ENCODE assay signal across 11 cellular contexts in genomic region chr6:18405477-18406293, GRCh38. TPM values are rescaled to one million over a fixed set of nuclear protein-coding genes. Genes with fewer than 3 reads are reported as not detected.
A peak's percentile ranks its signal among the peaks of the same experiment; 100 is the strongest.
DNase-seq lines count a peak whose midpoint lies in the region; ATAC-seq and TF ChIP-seq lines count a peak whose summit lies in the region.
"Had no signal": no experiment of that assay in that cellular context is flagged by ENCODE, and none has a peak within 500 bp of the region (broad histone marks: within the 10 kb centered on the region; RNA-seq: fewer than 3 reads in every experiment).

No MANE protein-coding gene starts in this region.

- no peak overlapping the region for H3K27ac ChIP-seq in naive thymus-derived CD4-positive, alpha-beta T cell (ENCODE audit: low read depth, low read length)

- H3K27me3 ChIP-seq in naive thymus-derived CD4-positive, alpha-beta T cell (ENCODE audit: control insufficient read depth in 2 of 2, insufficient read depth in 2 of 2, low read length in 2 of 2): no peaks in the 10 kb centered on the region
- H3K27me3 ChIP-seq: heart right ventricle had no signal

- H3K4me3 Mint-ChIP-seq in naive thymus-derived CD4-positive, alpha-beta T cell: no peak overlapping the region

- peak; percentile 23 for ATAC-seq in naive thymus-derived CD4-positive, alpha-beta T cell
- no peak for ATAC-seq in GM18505 (IDR thresholded peaks at IDR 0.05; ENCODE audit: unreplicated experiment)
- no peak for ATAC-seq in HG03108 (IDR thresholded peaks at IDR 0.05; ENCODE audit: unreplicated experiment)

- no peak overlapping the region for H3K4me3 ChIP-seq in choroid plexus epithelial cell (ENCODE audit: low read depth, low read length)
- no peak overlapping the region for H3K4me3 ChIP-seq in naive thymus-derived CD4-positive, alpha-beta T cell (ENCODE audit: low read length)
- H3K4me3 ChIP-seq: heart right ventricle had no signal

- no peak for TF ChIP-seq CTCF in choroid plexus epithelial cell (conservative IDR thresholded peaks at IDR 0.05; ENCODE audit: low read depth, low read length)

- CTCF ChIA-PET in naive thymus-derived CD4-positive, alpha-beta T cell (lab: Charles Lee): no interaction called here

- POLR2A ChIA-PET in naive thymus-derived CD4-positive, alpha-beta T cell (lab: Charles Lee): no interaction called here

- DNase-seq in AG20443 (ENCODE audit: low spot score): peak; percentile 81
- peak; percentile 48 for DNase-seq in LoVo (ENCODE audit: low spot score)
- peak; percentile 93 for DNase-seq in choroid plexus epithelial cell (ENCODE audit: low read depth)
- no peak for DNase-seq in naive thymus-derived CD4-positive, alpha-beta T cell
- DNase-seq in stimulated activated CD8-positive, alpha-beta memory T cell treated with anti-CD3 and anti-CD28 coated beads, Interleukin-4, amount 100 ng/mL, for 48 hours: no peak
- no peak for DNase-seq in COLO829 (ENCODE audit: low spot score)
- DNase-seq: heart right ventricle, NCI-H1436, nucleus accumbens had no signal

- H3K9me3 ChIP-seq in naive thymus-derived CD4-positive, alpha-beta T cell (ENCODE audit: control insufficient read depth in 2 of 3, low read length in 3 of 3): no peaks in the 10 kb centered on the region
- H3K9me3 ChIP-seq: heart right ventricle had no signal

- no peaks in the 10 kb centered on the region for H3K27me3 Mint-ChIP-seq in naive thymus-derived CD4-positive, alpha-beta T cell

- intact Hi-C loops in naive thymus-derived CD4-positive, alpha-beta T cell (cut with micrococcal nuclease): no loop called here

- H3K36me3 Mint-ChIP-seq in naive thymus-derived CD4-positive, alpha-beta T cell: peaks cover under 1 to 61% (median 24%) of the 10 kb centered on the region in 5 donors

- H3K27ac Mint-ChIP-seq in naive thymus-derived CD4-positive, alpha-beta T cell: peak overlapping the region in 1 of 9 donors; percentile 27

- no peak for TF ChIP-seq POLR2A in GM18505 (IDR thresholded peaks at IDR 0.05; ENCODE audit: borderline replicate concordance, extremely low read depth, insufficient read depth, insufficient read length)

- no peaks in the 10 kb centered on the region for H3K36me3 ChIP-seq in naive thymus-derived CD4-positive, alpha-beta T cell (ENCODE audit: control insufficient read depth in 2 of 3, insufficient read depth in 3 of 3, low read length in 3 of 3)

- peaks cover 0 to 4% (median 0%) of the 10 kb centered on the region in 11 donors for H3K9me3 Mint-ChIP-seq in naive thymus-derived CD4-positive, alpha-beta T cell

- peaks cover 0 to 10% of the 10 kb centered on the region in 2 donors for H3K4me1 ChIP-seq in naive thymus-derived CD4-positive, alpha-beta T cell (ENCODE audit: control insufficient read depth in 2 of 2, insufficient read depth in 2 of 2, low read length in 2 of 2)

- H3K4me1 Mint-ChIP-seq in naive thymus-derived CD4-positive, alpha-beta T cell: peaks cover 3 to 18% (median 10%) of the 10 kb centered on the region in 7 donors

RNA-seq across cellular contexts. Expression of gene RNF144B, which starts 18.5 kb away (rescaled TPM):
- 10 to 100 TPM in 1 of 5 experiments, 1 to 10 TPM in 4; 1.5 to 23.5 (median 7.9) TPM for total RNA-seq in naive thymus-derived CD4-positive, alpha-beta T cell
- 1 to 10 TPM; 1.6 to 1.8 TPM for polyA plus RNA-seq in naive thymus-derived CD4-positive, alpha-beta T cell

Comparison
In these comparisons a context has a peak if more than half of its experiments do, and no peak if none do; other contexts are left out.
1. DNase-seq: peak in AG20443 (single experiment), LoVo (single experiment) and choroid plexus epithelial cell (single experiment); none in naive thymus-derived CD4-positive, alpha-beta T cell (0 of 9), stimulated activated CD8-positive, alpha-beta memory T cell treated with anti-CD3 and anti-CD28 coated beads, Interleukin-4, amount 100 ng/mL, for 48 hours (single experiment) and COLO829 (single experiment).